In the genomic region with DNA sequence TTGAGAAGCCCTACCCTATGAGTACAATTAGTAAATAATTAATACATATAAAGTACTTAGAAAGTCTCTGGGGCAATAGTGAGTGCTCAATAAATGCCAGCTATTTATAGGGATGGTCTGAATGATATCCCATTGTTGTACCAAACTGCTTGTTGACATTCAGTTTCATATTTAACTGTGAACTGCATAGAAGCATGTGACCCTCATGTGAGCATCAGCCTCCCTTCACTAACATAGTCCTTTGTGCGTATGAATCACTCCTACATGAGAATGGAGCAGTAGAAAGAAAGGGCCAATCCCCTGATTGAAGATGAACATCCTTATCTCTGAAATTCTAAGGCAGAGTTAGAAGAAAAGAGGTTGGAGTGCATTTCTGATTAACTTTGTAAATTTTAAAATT, we compare ENCODE assay signal across 23 cellular contexts.
"Had no signal": no experiment of that assay in that cellular context is flagged by ENCODE, and none has a peak within 500 bp of the region (broad histone marks: within the 10 kb centered on the region; RNA-seq: fewer than 3 reads in every experiment).

No MANE protein-coding gene starts in this region.

- H3K9me3 ChIP-seq: colonic mucosa, vagina had no signal

- H3K4me1 ChIP-seq: colonic mucosa, vagina had no signal

- H3K27me3 ChIP-seq: colonic mucosa, heart left ventricle, vagina had no signal

- ATAC-seq: activated CD4-positive, alpha-beta T cell treated with anti-CD3 and anti-CD28 coated beads for 36 hours; activated CD8-positive, alpha-beta memory T cell treated with anti-CD3 and anti-CD28 coated beads, Interleukin-2, amount 10 ng/mL, durations not matched to agents 7 days and 5 days; activated CD8-positive, alpha-beta T cell treated with anti-CD3 and anti-CD28 coated beads, Interleukin-2, amount 10 ng/mL, durations not matched to agents 7 days and 5 days; heart left ventricle; sciatic nerve; stimulated activated effector memory CD8-positive, alpha-beta T cell treated with anti-CD3 and anti-CD28 coated beads, Interleukin-12 subunit alpha, Interleukin-12 subunit beta, amount 100 ng/mL, for 72 hours; T-cell had no signal

- H3K4me3 ChIP-seq: colonic mucosa, heart left ventricle, left ventricle myocardium inferior, lung, vagina had no signal

- H3K27ac ChIP-seq: colonic mucosa, heart left ventricle, left ventricle myocardium inferior, vagina had no signal

- H3K36me3 ChIP-seq: colonic mucosa, heart left ventricle, left ventricle myocardium inferior, vagina had no signal

- DNase-seq: activated CD4-positive, alpha-beta T cell treated with anti-CD3 and anti-CD28 coated beads for 36 hours; activated CD4-positive, CD25-positive, alpha-beta regulatory T cell; activated CD8-positive, alpha-beta memory T cell treated with anti-CD3 and anti-CD28 coated beads, Interleukin-2, amount 10 ng/mL, durations not matched to agents 7 days and 5 days; activated CD8-positive, alpha-beta T cell treated with anti-CD3 and anti-CD28 coated beads, Interleukin-2, amount 10 ng/mL, durations not matched to agents 7 days and 5 days; activated naive CD4-positive, alpha-beta T cell treated with Interleukin-2 at 50 U/mL for 16 hours; activated T-cell treated with anti-CD3 and anti-CD28 coated beads, Interleukin-2, amount 50 U/mL, for 48 hours; anterior cingulate cortex; cerebellar nuclear complex; colonic mucosa; effector CD8-positive, alpha-beta T cell; foreskin fibroblast; heart left ventricle; left ventricle myocardium inferior; mesendoderm; posterior cingulate gyrus; small intestine; stimulated activated CD4-positive, alpha-beta T cell treated with anti-CD3 and anti-CD28 coated beads, Interleukin-4, amount 100 ng/mL, for 24 hours; substantia nigra; T-cell had no signal
